8 cellular contexts compared by ENCODE assay signal in the genomic region with DNA sequence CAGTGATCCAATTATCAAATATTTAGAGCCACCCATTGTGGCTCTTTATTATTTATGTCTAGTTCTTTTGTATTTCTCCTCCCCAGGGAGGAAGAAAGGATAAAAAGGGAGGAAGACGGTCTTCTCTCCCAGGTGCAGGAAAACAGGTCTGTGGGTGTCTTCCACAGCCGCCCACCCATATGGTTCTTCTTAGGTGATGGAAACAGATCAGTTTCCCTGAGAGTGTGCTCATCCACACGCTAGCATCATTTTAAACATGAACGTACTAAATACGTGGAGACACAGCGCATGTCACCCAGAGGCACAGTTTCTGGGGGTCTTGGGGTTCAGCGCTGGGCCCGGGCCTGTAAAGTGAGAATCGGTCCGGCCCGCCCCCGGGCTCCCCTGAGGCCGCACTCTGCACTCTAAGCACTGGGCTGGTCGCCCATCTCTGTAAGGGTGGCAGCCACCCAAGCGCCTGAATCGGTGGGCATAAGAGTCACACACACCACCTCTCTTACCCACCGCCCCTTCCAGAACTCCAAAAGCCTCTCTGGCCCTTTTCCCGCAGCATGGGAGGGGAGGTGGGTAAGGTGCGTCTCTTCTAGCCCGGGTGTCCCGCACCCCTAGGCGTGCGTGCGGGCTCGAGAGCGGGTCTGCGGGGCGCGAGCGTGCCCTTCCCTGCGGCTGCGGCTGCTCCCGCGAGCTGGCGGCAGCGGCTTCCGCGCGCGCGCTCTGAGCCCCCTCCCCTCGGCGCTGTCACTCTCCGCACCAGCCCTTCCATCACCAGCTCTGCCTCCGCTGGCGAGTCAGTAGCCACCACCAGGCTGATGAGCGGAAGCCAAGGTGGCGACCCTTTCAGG. TPM values are rescaled to one million over a fixed set of nuclear protein-coding genes. Genes with fewer than 3 reads are reported as not detected.
A peak's percentile ranks its signal among the peaks of the same experiment; 100 is the strongest.
DNase-seq lines count a peak whose midpoint lies in the region.

No MANE protein-coding gene starts in this region.

- H3K27ac Mint-ChIP-seq in activated naive CD8-positive, alpha-beta T cell treated with anti-CD3 and anti-CD28 coated beads for 36 hours: no peak overlapping the region
- H3K27ac Mint-ChIP-seq in immature natural killer cell: no peak overlapping the region

- H3K4me3 Mint-ChIP-seq in activated naive CD8-positive, alpha-beta T cell treated with anti-CD3 and anti-CD28 coated beads for 36 hours: peak overlapping the region; percentile 75
- peak overlapping the region; percentile 63 to 76 (median 68) for H3K4me3 Mint-ChIP-seq in immature natural killer cell

- in situ Hi-C loops in G401 (cut with HindIII; ENCODE audit: low sequenced_read_pairs): no loop called here

- peaks cover 16% of the 10 kb centered on the region for H3K9me3 Mint-ChIP-seq in activated naive CD8-positive, alpha-beta T cell treated with anti-CD3 and anti-CD28 coated beads for 36 hours
- H3K9me3 Mint-ChIP-seq in immature natural killer cell: no peaks in the 10 kb centered on the region

- peaks cover 20% of the 10 kb centered on the region for H3K27me3 Mint-ChIP-seq in activated naive CD8-positive, alpha-beta T cell treated with anti-CD3 and anti-CD28 coated beads for 36 hours
- H3K27me3 Mint-ChIP-seq in immature natural killer cell (ENCODE audit: low read depth in 3 of 3): peaks cover 15 to 26% (median 18%) of the 10 kb centered on the region in 3 donors

- peaks cover 32% of the 10 kb centered on the region for H3K4me1 Mint-ChIP-seq in activated naive CD8-positive, alpha-beta T cell treated with anti-CD3 and anti-CD28 coated beads for 36 hours
- peaks cover 46 to 53% of the 10 kb centered on the region in 2 donors for H3K4me1 Mint-ChIP-seq in immature natural killer cell

- DNase-seq in G401 (ENCODE audit: low spot score): peak; percentile 51
- DNase-seq in NCI-H2227 (lab: John Stamatoyannopoulos, UW; ENCODE audit: unreplicated experiment): peak; percentile 66
- peak; percentile 52 for DNase-seq in activated naive CD8-positive, alpha-beta T cell treated with anti-CD3 and anti-CD28 coated beads for 36 hours
- DNase-seq in immature natural killer cell: peak; percentile 42 to 51 (median 46)
- peak; percentile 55 for DNase-seq in stimulated activated CD8-positive, alpha-beta memory T cell treated with anti-CD3 and anti-CD28 coated beads, Interleukin-4, amount 100 ng/mL, for 48 hours
- no peak for DNase-seq in HT-29 (ENCODE audit: low spot score)
- DNase-seq in iPS-NIHi7 (ENCODE audit: extremely low spot score): no peak
- DNase-seq in NCI-H187 treated with DMSO at 0.1 percent for 48 hours (lab: John Stamatoyannopoulos, UW): no peak

- H3K36me3 Mint-ChIP-seq in activated naive CD8-positive, alpha-beta T cell treated with anti-CD3 and anti-CD28 coated beads for 36 hours: peaks cover 23% of the 10 kb centered on the region
- no peaks in the 10 kb centered on the region for H3K36me3 Mint-ChIP-seq in immature natural killer cell

RNA-seq across cellular contexts. Expression of a gene that starts 1.3 kb away (rescaled TPM):
- 6.7 and 7.0 TPM in 2 replicates for total RNA-seq in G401 (2014; rRNA removed; shearing (Covaris generic))
- 1 to 10 TPM; 4.8 to 6.1 TPM for total RNA-seq in activated naive CD8-positive, alpha-beta T cell treated with anti-CD3 and anti-CD28 coated beads for 36 hours
- 10 to 100 TPM in 2 of 3 donors, 1 to 10 TPM in 1; 3.7 to 30.6 (median 16.1) TPM for polyA plus RNA-seq in immature natural killer cell
- total RNA-seq in HT-29 (2014; rRNA removed; shearing (Covaris generic)): 5.9 and 6.6 TPM in 2 replicates

Comparison
In these comparisons a context has a peak if more than half of its experiments do, and no peak if none do; other contexts are left out.
1. DNase-seq: peak in G401 (single experiment), NCI-H2227 (single experiment), activated naive CD8-positive, alpha-beta T cell treated with anti-CD3 and anti-CD28 coated beads for 36 hours (single experiment), immature natural killer cell (3 of 3) and stimulated activated CD8-positive, alpha-beta memory T cell treated with anti-CD3 and anti-CD28 coated beads, Interleukin-4, amount 100 ng/mL, for 48 hours (single experiment); none in HT-29 (single experiment), iPS-NIHi7 (single experiment) and NCI-H187 treated with DMSO at 0.1 percent for 48 hours (single experiment).